ENCODE assay signal across 18 cellular contexts in the genomic region with DNA sequence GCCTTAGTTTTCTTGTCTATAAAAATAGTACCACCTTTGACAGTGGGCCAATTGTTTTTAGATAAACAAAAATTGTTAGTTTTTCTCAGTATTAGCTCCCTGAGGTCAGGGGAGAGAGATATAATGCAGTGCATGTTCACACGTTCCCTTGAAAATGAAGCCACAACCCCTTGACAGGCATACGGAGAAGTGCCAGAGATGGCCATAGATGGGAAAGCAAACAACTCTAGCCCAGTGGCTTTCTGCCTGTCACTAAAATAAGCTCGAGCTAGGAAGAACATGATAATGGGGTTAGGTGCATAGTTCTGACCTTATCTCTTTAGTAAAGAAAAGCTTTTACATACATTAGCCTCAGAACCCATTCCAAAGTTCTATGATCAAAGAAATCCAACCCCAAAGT.
A peak's percentile ranks its signal among the peaks of the same experiment; 100 is the strongest.
DNase-seq lines count a peak whose midpoint lies in the region; ATAC-seq and TF ChIP-seq lines count a peak whose summit lies in the region.
"Had no signal": no experiment of that assay in that cellular context is flagged by ENCODE, and none has a peak within 500 bp of the region (broad histone marks: within the 10 kb centered on the region; RNA-seq: fewer than 3 reads in every experiment).

No MANE protein-coding gene starts in this region.

- H3K79me1 ChIP-seq in IMR-90 (ENCODE audit: low read depth in 1 of 2, low read length in 2 of 2) = peaks cover 24 to 32% of the 10 kb centered on the region in 2 experiments

- H2AK9ac ChIP-seq in IMR-90 (replicated peaks; ENCODE audit: low read depth, low read length, poor library complexity) = no peak overlapping the region

- H3K4me1 ChIP-seq in IMR-90 (ENCODE audit: control insufficient read depth, insufficient read depth, low read length) = peaks cover 12% of the 10 kb centered on the region
- H3K4me1 ChIP-seq in heart left ventricle = peaks cover 0 to 33% (median 6%) of the 10 kb centered on the region in 12 donors
- peaks cover 0 to 39% (median 28%) of the 10 kb centered on the region in 4 donors for H3K4me1 ChIP-seq in sigmoid colon
- H3K4me1 ChIP-seq: BLaER1 had no signal

- ATAC-seq in IMR-90 (ENCODE audit: low read depth) (no peak), heart left ventricle (peak; percentile 62 to 83 (median 76)), left ventricle myocardium superior (peak; percentile 71)
- ATAC-seq: CD8-positive, alpha-beta T cell; HCT116; HepG2 had no signal

- H3K56ac ChIP-seq in IMR-90 (ENCODE audit: extremely low read depth, insufficient read depth, low read length) = peak overlapping the region; percentile 30; the same call in 1 of the 2 replicates

- no peak overlapping the region for H3K4me3 ChIP-seq in IMR-90 (ENCODE audit: insufficient read depth, low read depth, low read length)
- no peak overlapping the region for H3K4me3 ChIP-seq in heart left ventricle
- H3K4me3 ChIP-seq in sigmoid colon = no peak overlapping the region
- H3K4me3 ChIP-seq: BLaER1 had no signal

- no peaks in the 10 kb centered on the region for H4K20me1 ChIP-seq in IMR-90 (ENCODE audit: insufficient read depth, low read length)
- H4K20me1 ChIP-seq: BLaER1 had no signal

- no peak for TF ChIP-seq RAD21 in IMR-90 (IDR thresholded peaks at IDR 0.05; ENCODE audit: low read length)

- H3K27me3 ChIP-seq in IMR-90 (ENCODE audit: control insufficient read depth, insufficient read depth, low read length) (no peaks in the 10 kb centered on the region), heart left ventricle (no peaks in the 10 kb centered on the region), sigmoid colon (no peaks in the 10 kb centered on the region)
- H3K27me3 ChIP-seq: BLaER1 had no signal

- intact Hi-C loops in IMR-90 (cut with micrococcal nuclease) = loop anchor here (5.0 kb wide), 1 partner anchor 51 kb away; no protein-coding TSS in a partner anchor
- intact Hi-C loops in heart left ventricle (cut with DNase I) = loop anchor here in 3 of 10 donors (5.0 to 10.0 kb wide), 2 partner anchors 41 to 119 kb away; no protein-coding TSS in a partner anchor
- intact Hi-C loops in left ventricle myocardium superior (cut with micrococcal nuclease) = no loop called here
- intact Hi-C loops in sigmoid colon (cut with DNase I) = no loop called here

- H3K4ac ChIP-seq in IMR-90 (ENCODE audit: low read depth, low read length) = peak overlapping the region; percentile 76

- H3K9me1 ChIP-seq in IMR-90 (ENCODE audit: insufficient read depth, low read length) = 0 out of 2 replicates have a peak, but pooled peaks cover 2% of the 10 kb centered on the region

- H2BK5ac ChIP-seq in IMR-90 (ENCODE audit: low read depth, low read length, poor library complexity, severe bottlenecking) = peak overlapping the region; percentile 80

- CTCF ChIA-PET in IMR-90 (lab: Yijun Ruan, JAX) = no interaction called here

- TF ChIP-seq POLR2A in IMR-90 (IDR thresholded peaks at IDR 0.05; ENCODE audit: low read depth, low read length) (no peak), heart left ventricle (IDR thresholded peaks at IDR 0.05) (no peak), sigmoid colon (IDR thresholded peaks at IDR 0.05) (no peak)

- H3K14ac ChIP-seq in IMR-90 (replicated peaks; ENCODE audit: low read depth, low read length) = peak overlapping the region; percentile 40; the same call in 1 of the 2 replicates

- no peak for TF ChIP-seq EP300 in sigmoid colon (IDR thresholded peaks at IDR 0.05)

- H3K18ac ChIP-seq in IMR-90 (ENCODE audit: low read depth, low read length) = peak overlapping the region; percentile 42; the same call in 1 of the 2 replicates

- dilution Hi-C loops in IMR-90 (cut with HindIII; ENCODE audit: low sequenced_read_pairs, unreplicated experiment) = no loop called here

- peaks cover 15% of the 10 kb centered on the region for H3K36me3 ChIP-seq in IMR-90 (ENCODE audit: control insufficient read depth, insufficient read depth, low read length)
- peaks cover 0 to 4% (median 0%) of the 10 kb centered on the region in 9 donors for H3K36me3 ChIP-seq in heart left ventricle
- H3K36me3 ChIP-seq in sigmoid colon = no peaks in the 10 kb centered on the region
- H3K36me3 ChIP-seq: BLaER1 had no signal

- H3K9me3 ChIP-seq in IMR-90 (ENCODE audit: control insufficient read depth, insufficient read depth, low read length) (no peaks in the 10 kb centered on the region), heart left ventricle (peaks cover 0 to 13% (median 0%) of the 10 kb centered on the region in 12 donors), sigmoid colon (no peaks in the 10 kb centered on the region)
- H3K9me3 ChIP-seq: BLaER1 had no signal

- no peak overlapping the region for H3K9ac ChIP-seq in IMR-90 (ENCODE audit: low read depth, low read length)
- H3K9ac ChIP-seq: BLaER1 had no signal

- in situ Hi-C loops in IMR-90 (cut with MboI; ENCODE audit: low sequenced_read_pairs) = no loop called here

- POLR2A ChIA-PET in IMR-90 (lab: Charles Lee; ENCODE audit: unreplicated experiment) = no interaction called here

- H2AFZ ChIP-seq in IMR-90 (replicated peaks; ENCODE audit: low read length, poor library complexity) = no peak overlapping the region

- H2BK15ac ChIP-seq in IMR-90 (ENCODE audit: low read depth, low read length) = peak overlapping the region; percentile 43; the same call in 1 of the 3 replicates

- peak overlapping the region; percentile 58; the same call in 1 of the 2 replicates for H4K91ac ChIP-seq in IMR-90 (ENCODE audit: insufficient read depth, low read depth, low read length)

- peak overlapping the region; percentile 88 for H4K5ac ChIP-seq in IMR-90 (ENCODE audit: low read depth, low read length)

- DNase-seq in IMR-90 (no peak), heart left ventricle (no peak), left ventricle myocardium superior (no peak), sigmoid colon (no peak), anterior cingulate cortex (lab: John Stamatoyannopoulos, UW) (no peak), NCI-H187 treated with DMSO at 0.1 percent for 48 hours (lab: John Stamatoyannopoulos, UW) (no peak), dedifferentiated amniotic fluid mesenchymal stem cell (ENCODE audit: extremely low spot score) (no peak)
- DNase-seq: 8988T; Calu3; CD8-positive, alpha-beta T cell; DMS79 treated with DMSO at 0.1 percent for 48 hours; GF-D8; GOT3; H7; HFFc6 had no signal

- peak overlapping the region; percentile 68; the same call in 1 of the 2 replicates for H3K23ac ChIP-seq in IMR-90 (ENCODE audit: low read depth, low read length)

- no TSS peak for BruUV-seq in IMR-90 (replicated peaks; lab: Mats Ljungman, UMichigan)

- H3K27ac ChIP-seq in IMR-90 (ENCODE audit: insufficient read depth, low read length) = peak overlapping the region; percentile 12; the same call in 1 of the 2 replicates
- peak overlapping the region in 11 of 12 donors; percentile 3 to 74 (median 60) for H3K27ac ChIP-seq in heart left ventricle
- H3K27ac ChIP-seq in sigmoid colon = peak overlapping the region in 3 of 4 donors; percentile 37 to 63 (median 62)
- H3K27ac ChIP-seq: BLaER1 had no signal

- no peak for TF ChIP-seq CTCF in IMR-90 (conservative IDR thresholded peaks at IDR 0.05; ENCODE audit: low read depth, low read length)
- TF ChIP-seq CTCF in heart left ventricle (IDR thresholded peaks at IDR 0.05) = no peak
- TF ChIP-seq CTCF in sigmoid colon (IDR thresholded peaks at IDR 0.05) = no peak

- no peak overlapping the region for H3K4me2 ChIP-seq in IMR-90 (ENCODE audit: low read depth, low read length)
- H3K4me2 ChIP-seq: BLaER1 had no signal

- peak overlapping the region; percentile 6; the same call in 1 of the 2 replicates for H2BK20ac ChIP-seq in IMR-90 (ENCODE audit: low read depth, low read length)

- no CpG with 5 or more reads among the region's 3 CpGs for WGBS in IMR-90 (ENCODE audit: extremely low coverage in 2 of 2, insufficient read length in 1 of 2), 2 experiments
- 19 to 30% (median 24%) methylated on average over 3 of the region's 3 CpGs for WGBS in heart left ventricle, 4 donors
- WGBS in sigmoid colon, 2 donors = 34 to 59% methylated on average over 3 of the region's 3 CpGs

- H2BK120ac ChIP-seq in IMR-90 (ENCODE audit: low read depth, low read length) = peak overlapping the region; percentile 76; the same call in 1 of the 2 replicates

- peak overlapping the region; percentile 27 to 76; a peak in 3 of 4 replicates for H4K8ac ChIP-seq in IMR-90 (ENCODE audit: low read depth in 2 of 2, low read length in 2 of 2)

- no peak overlapping the region for H2AK5ac ChIP-seq in IMR-90 (ENCODE audit: low read depth, low read length)

TF ChIP-seq in IMR-90, 13 proteins besides CTCF, POLR2A, EP300 and RAD21:
- no peak for TF ChIP-seq CEBPB (IDR thresholded peaks at IDR 0.05; ENCODE audit: low read depth, low read length)
- no peak for TF ChIP-seq NFE2L2 (IDR thresholded peaks at IDR 0.05; ENCODE audit: low read depth, low read length)
- TF ChIP-seq RCOR1 (IDR thresholded peaks at IDR 0.05; ENCODE audit: insufficient replicate concordance, low read length) = no peak
- TF ChIP-seq RFX5 (IDR thresholded peaks at IDR 0.05; ENCODE audit: low read depth, low read length) = no peak
- no peak for TF ChIP-seq MXI1 (IDR thresholded peaks at IDR 0.05; ENCODE audit: borderline replicate concordance, low read depth, low read length)
- TF ChIP-seq, protein P1, sequence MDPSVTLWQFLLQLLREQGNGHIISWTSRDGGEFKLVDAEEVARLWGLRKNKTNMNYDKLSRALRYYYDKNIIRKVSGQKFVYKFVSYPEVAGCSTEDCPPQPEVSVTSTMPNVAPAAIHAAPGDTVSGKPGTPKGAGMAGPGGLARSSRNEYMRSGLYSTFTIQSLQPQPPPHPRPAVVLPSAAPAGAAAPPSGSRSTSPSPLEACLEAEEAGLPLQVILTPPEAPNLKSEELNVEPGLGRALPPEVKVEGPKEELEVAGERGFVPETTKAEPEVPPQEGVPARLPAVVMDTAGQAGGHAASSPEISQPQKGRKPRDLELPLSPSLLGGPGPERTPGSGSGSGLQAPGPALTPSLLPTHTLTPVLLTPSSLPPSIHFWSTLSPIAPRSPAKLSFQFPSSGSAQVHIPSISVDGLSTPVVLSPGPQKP (IDR thresholded peaks at IDR 0.05; ENCODE audit: borderline replicate concordance, low read depth, low read length) = no peak
- TF ChIP-seq FOS (IDR thresholded peaks at IDR 0.05; ENCODE audit: low read depth, low read length) = no peak
- TF ChIP-seq SMC3 (IDR thresholded peaks at IDR 0.05; ENCODE audit: low read depth, low read length) = no peak
- no peak for TF ChIP-seq MAZ (IDR thresholded peaks at IDR 0.05; ENCODE audit: borderline replicate concordance, low read depth, low read length)
- no peak for TF ChIP-seq CHD1 (IDR thresholded peaks at IDR 0.05; ENCODE audit: low read depth, low read length)
- TF ChIP-seq, protein P2, sequence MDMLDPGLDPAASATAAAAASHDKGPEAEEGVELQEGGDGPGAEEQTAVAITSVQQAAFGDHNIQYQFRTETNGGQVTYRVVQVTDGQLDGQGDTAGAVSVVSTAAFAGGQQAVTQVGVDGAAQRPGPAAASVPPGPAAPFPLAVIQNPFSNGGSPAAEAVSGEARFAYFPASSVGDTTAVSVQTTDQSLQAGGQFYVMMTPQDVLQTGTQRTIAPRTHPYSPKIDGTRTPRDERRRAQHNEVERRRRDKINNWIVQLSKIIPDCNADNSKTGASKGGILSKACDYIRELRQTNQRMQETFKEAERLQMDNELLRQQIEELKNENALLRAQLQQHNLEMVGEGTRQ (IDR thresholded peaks at IDR 0.05; ENCODE audit: low read depth, low read length) = no peak
- no peak for TF ChIP-seq MAFK (IDR thresholded peaks at IDR 0.05; ENCODE audit: low read depth, low read length)

Comparison
In these comparisons a context has a peak if more than half of its experiments do, and no peak if none do; other contexts are left out.
1. H3K27ac ChIP-seq: peak in every context shown above with its lines; median percentile 62 in sigmoid colon; 60 in heart left ventricle; 12 in IMR-90.